In the genomic region with DNA sequence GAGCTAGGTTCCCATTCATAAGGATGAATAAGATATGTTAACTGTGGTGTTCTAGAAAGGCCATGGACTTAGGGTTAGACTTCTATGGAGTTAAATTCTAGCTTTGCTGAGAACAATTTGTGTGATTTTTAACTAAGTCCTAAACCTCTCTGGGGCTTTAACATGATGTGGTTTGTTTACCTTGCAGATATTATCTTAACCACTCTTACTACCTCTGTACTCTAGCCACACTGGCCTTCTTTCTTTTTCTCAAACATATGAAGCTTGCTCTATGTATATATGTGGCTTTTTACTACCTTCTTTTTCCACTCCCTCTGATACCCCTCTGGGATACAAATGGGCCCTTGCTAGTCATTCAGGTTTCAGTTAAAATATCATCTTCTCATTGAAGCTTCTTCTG, we compare ENCODE assay signal across 19 cellular contexts.
DNase-seq lines count a peak whose midpoint lies in the region; ATAC-seq, FAIRE-seq and TF ChIP-seq lines count a peak whose summit lies in the region.
"Had no signal": no experiment of that assay in that cellular context is flagged by ENCODE, and none has a peak within 500 bp of the region (broad histone marks: within the 10 kb centered on the region; RNA-seq: fewer than 3 reads in every experiment).

No MANE protein-coding gene starts in this region.

- no peak overlapping the region for H2AFZ ChIP-seq in endothelial cell of umbilical vein (ENCODE audit: low read depth, low read length)

- no peaks in the 10 kb centered on the region for H3K9me3 ChIP-seq in T-helper 17 cell (ENCODE audit: control insufficient read depth, low read length, poor library complexity, severe bottlenecking)
- no peaks in the 10 kb centered on the region for H3K9me3 ChIP-seq in endothelial cell of umbilical vein (replicated peaks; ENCODE audit: control insufficient read depth, insufficient read depth, low read length)
- H3K9me3 ChIP-seq in esophagus muscularis mucosa: peaks cover 0 to 3% (median 0%) of the 10 kb centered on the region in 4 donors
- H3K9me3 ChIP-seq: heart left ventricle, neutrophil had no signal

- TF ChIP-seq CTCF in natural killer cell (IDR thresholded peaks at IDR 0.05) (no peak), endothelial cell of umbilical vein (IDR thresholded peaks at IDR 0.05; ENCODE audit: extremely low read depth in 1 of 2, insufficient read depth in 1 of 2, low read depth in 1 of 2, low read length in 2 of 2) (no peak), type B pancreatic cell (conservative IDR thresholded peaks at IDR 0.05) (no peak), esophagus muscularis mucosa (IDR thresholded peaks at IDR 0.05) (no peak)

- dilution Hi-C loops in endothelial cell of umbilical vein (cut with MboI; ENCODE audit: extremely low pct_ligation_motif_present, low sequenced_read_pairs): no loop called here

- H3K4me1 Mint-ChIP-seq in natural killer cell (peaks cover 46 to 52% of the 10 kb centered on the region in 2 donors), T-helper 17 cell (peaks cover 40% of the 10 kb centered on the region), type B pancreatic cell (ENCODE audit: unreplicated experiment) (peaks cover 38% of the 10 kb centered on the region)
- H3K4me1 Mint-ChIP-seq in natural killer cell treated with Interleukin-12 subunit alpha and Interleukin-12 subunit beta and Interleukin-15 and Interleukin-18, amount 100 ng/mL, for 72 hours (ENCODE audit: low read depth in 2 of 2): peaks cover 33 to 36% of the 10 kb centered on the region in 2 donors

- peaks cover 9% of the 10 kb centered on the region for H4K20me1 ChIP-seq in endothelial cell of umbilical vein (replicated peaks; ENCODE audit: control insufficient read depth, extremely low read depth, insufficient read depth, low read length)

- no peaks in the 10 kb centered on the region for H3K9me1 ChIP-seq in endothelial cell of umbilical vein (replicated peaks; ENCODE audit: control insufficient read depth, extremely low read depth, insufficient read depth, low read length)

- ATAC-seq in natural killer cell (no peak), T-helper 17 cell (peak; percentile 75), HG03196 (IDR thresholded peaks at IDR 0.05; ENCODE audit: unreplicated experiment) (no peak)
- no peak for ATAC-seq in natural killer cell treated with Interleukin-12 subunit alpha and Interleukin-12 subunit beta and Interleukin-15 and Interleukin-18, amount 100 ng/mL, for 72 hours
- ATAC-seq: heart left ventricle had no signal

- CTCF ChIA-PET in endothelial cell of umbilical vein (lab: Charles Lee): interaction anchor here (2.2 kb wide), 1 partner anchor 10 kb away, joined by 6 read pairs; no protein-coding TSS in a partner anchor

- TF ChIP-seq POLR2A in endothelial cell of umbilical vein (IDR thresholded peaks at IDR 0.05; ENCODE audit: low read depth, low read length) (no peak), esophagus muscularis mucosa (IDR thresholded peaks at IDR 0.05; ENCODE audit: low read depth) (no peak)

- no peak overlapping the region for H3K9ac ChIP-seq in endothelial cell of umbilical vein (replicated peaks; ENCODE audit: extremely low read depth, insufficient read depth, low read length)

- no peak for TF ChIP-seq EP300 in esophagus muscularis mucosa (IDR thresholded peaks at IDR 0.05)

- BruUV-seq in endothelial cell of umbilical vein (replicated peaks; lab: Mats Ljungman, UMichigan): no TSS peak

- H3K4me2 ChIP-seq in endothelial cell of umbilical vein (ENCODE audit: insufficient read depth, low read length): no peak overlapping the region

- intact Hi-C loops in natural killer cell (cut with micrococcal nuclease): no loop called here
- intact Hi-C loops in endothelial cell of umbilical vein (cut with micrococcal nuclease): no loop called here
- intact Hi-C loops in esophagus muscularis mucosa (cut with DNase I): no loop called here

- H3K27me3 ChIP-seq in endothelial cell of umbilical vein (ENCODE audit: control insufficient read depth in 2 of 2, insufficient read depth in 2 of 2, low read length in 2 of 2) (no peaks in the 10 kb centered on the region), esophagus muscularis mucosa (no peaks in the 10 kb centered on the region)
- H3K27me3 ChIP-seq: heart left ventricle, neutrophil had no signal

- H3K36me3 Mint-ChIP-seq in natural killer cell (no peaks in the 10 kb centered on the region), T-helper 17 cell (ENCODE audit: low read depth) (no peaks in the 10 kb centered on the region), type B pancreatic cell (peaks cover 20% of the 10 kb centered on the region)
- H3K36me3 Mint-ChIP-seq in natural killer cell treated with Interleukin-12 subunit alpha and Interleukin-12 subunit beta and Interleukin-15 and Interleukin-18, amount 100 ng/mL, for 72 hours: no peaks in the 10 kb centered on the region

- H3K79me2 ChIP-seq in endothelial cell of umbilical vein (ENCODE audit: control insufficient read depth, insufficient read depth, low read length): peaks cover 76% of the 10 kb centered on the region

- H3K4me3 ChIP-seq in endothelial cell of umbilical vein (replicated peaks in 1 of 3; ENCODE audit: insufficient read depth in 1 of 3, low read depth in 1 of 3, low read length in 3 of 3): no peak overlapping the region
- no peak overlapping the region for H3K4me3 ChIP-seq in esophagus muscularis mucosa
- H3K4me3 ChIP-seq: heart left ventricle had no signal

- DNase-seq in natural killer cell (no peak), T-helper 17 cell (no peak), endothelial cell of umbilical vein (ENCODE audit: low read depth, low spot score) (no peak), type B pancreatic cell (ENCODE audit: extremely low spot score, unreplicated experiment) (no peak), G401 (ENCODE audit: low spot score) (no peak), esophagus muscularis mucosa (ENCODE audit: extremely low spot score) (no peak)
- DNase-seq in natural killer cell treated with Interleukin-12 subunit alpha and Interleukin-12 subunit beta and Interleukin-15 and Interleukin-18, amount 100 ng/mL, for 72 hours (ENCODE audit: low spot score): no peak
- DNase-seq: Calu3, heart left ventricle, NCI-H1092, NCI-H82, substantia nigra, SW 1271, WERI-Rb-1 had no signal

- no peak overlapping the region for H3K4me3 Mint-ChIP-seq in natural killer cell
- H3K4me3 Mint-ChIP-seq in natural killer cell treated with Interleukin-12 subunit alpha and Interleukin-12 subunit beta and Interleukin-15 and Interleukin-18, amount 100 ng/mL, for 72 hours: no peak overlapping the region
- H3K4me3 Mint-ChIP-seq in T-helper 17 cell: no peak overlapping the region
- no peak overlapping the region for H3K4me3 Mint-ChIP-seq in type B pancreatic cell

- in situ Hi-C loops in G401 (cut with HindIII; ENCODE audit: low sequenced_read_pairs): no loop called here

- H3K27me3 Mint-ChIP-seq in natural killer cell (ENCODE audit: low read depth in 2 of 2): no peaks in the 10 kb centered on the region
- H3K27me3 Mint-ChIP-seq in natural killer cell treated with Interleukin-12 subunit alpha and Interleukin-12 subunit beta and Interleukin-15 and Interleukin-18, amount 100 ng/mL, for 72 hours: no peaks in the 10 kb centered on the region
- H3K27me3 Mint-ChIP-seq in T-helper 17 cell: no peaks in the 10 kb centered on the region
- no peaks in the 10 kb centered on the region for H3K27me3 Mint-ChIP-seq in type B pancreatic cell

- POLR2A ChIA-PET in endothelial cell of umbilical vein (lab: Charles Lee): no interaction called here

- H3K4me1 ChIP-seq in endothelial cell of umbilical vein (ENCODE audit: control insufficient read depth, extremely low read depth, insufficient read depth, low read length) (no peaks in the 10 kb centered on the region), esophagus muscularis mucosa (peaks cover 14 to 61% (median 54%) of the 10 kb centered on the region in 4 donors)

- no peaks in the 10 kb centered on the region for H3K9me3 Mint-ChIP-seq in natural killer cell
- no peaks in the 10 kb centered on the region for H3K9me3 Mint-ChIP-seq in natural killer cell treated with Interleukin-12 subunit alpha and Interleukin-12 subunit beta and Interleukin-15 and Interleukin-18, amount 100 ng/mL, for 72 hours
- no peaks in the 10 kb centered on the region for H3K9me3 Mint-ChIP-seq in type B pancreatic cell

- H3K27ac Mint-ChIP-seq in natural killer cell (peak overlapping the region; percentile 37 to 43), T-helper 17 cell (peak overlapping the region; percentile 91), type B pancreatic cell (peak overlapping the region; percentile 64)
- peak overlapping the region in 1 of 2 donors; percentile 26 for H3K27ac Mint-ChIP-seq in natural killer cell treated with Interleukin-12 subunit alpha and Interleukin-12 subunit beta and Interleukin-15 and Interleukin-18, amount 100 ng/mL, for 72 hours

- H3K27ac ChIP-seq in endothelial cell of umbilical vein (ENCODE audit: insufficient read depth, low read depth, low read length): no peak overlapping the region
- no peak overlapping the region for H3K27ac ChIP-seq in esophagus muscularis mucosa (replicated peaks in 1 of 4)
- H3K27ac ChIP-seq: heart left ventricle, neutrophil, RWPE1, WERI-Rb-1 had no signal

- peak; percentile 8 for FAIRE-seq in endothelial cell of umbilical vein (lab: Jason Lieb, UNC)
- FAIRE-seq: bronchial epithelial cell, islet of Langerhans had no signal

- H3K36me3 ChIP-seq in endothelial cell of umbilical vein (ENCODE audit: control insufficient read depth in 2 of 2, extremely low read depth in 1 of 2, insufficient read depth in 2 of 2, low read length in 2 of 2) (no peaks in the 10 kb centered on the region), esophagus muscularis mucosa (peaks cover 0 to 4% (median 0%) of the 10 kb centered on the region in 4 donors)
- H3K36me3 ChIP-seq: neutrophil, WERI-Rb-1 had no signal

TF ChIP-seq in endothelial cell of umbilical vein, 7 proteins besides CTCF, POLR2A, EP300 and RAD21:
- TF ChIP-seq MYC (IDR thresholded peaks at IDR 0.05; ENCODE audit: low read depth, low read length) (no peak), POLR2AphosphoS5 (IDR thresholded peaks at IDR 0.05; ENCODE audit: insufficient read depth, low read depth, low read length) (no peak), JUN (IDR thresholded peaks at IDR 0.05; ENCODE audit: borderline replicate concordance, insufficient read depth, insufficient read length, low read depth) (no peak), EZH2 (IDR thresholded peaks at IDR 0.05; ENCODE audit: borderline replicate concordance, low read depth, low read length, severe bottlenecking) (no peak), GATA2 (IDR thresholded peaks at IDR 0.05; ENCODE audit: insufficient read depth, insufficient read length, low read depth, low read length) (no peak), FOS (IDR thresholded peaks at IDR 0.05; ENCODE audit: borderline replicate concordance, insufficient read depth, low read length) (no peak)
- TF ChIP-seq, protein P1, sequence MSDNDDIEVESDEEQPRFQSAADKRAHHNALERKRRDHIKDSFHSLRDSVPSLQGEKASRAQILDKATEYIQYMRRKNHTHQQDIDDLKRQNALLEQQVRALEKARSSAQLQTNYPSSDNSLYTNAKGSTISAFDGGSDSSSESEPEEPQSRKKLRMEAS (IDR thresholded peaks at IDR 0.05; ENCODE audit: insufficient read depth, insufficient read length): no peak
TF ChIP-seq in endothelial cell of umbilical vein: peak in this region for 0.
